In genomic region chr17:76530489-76530814, GRCh38 we compare ENCODE assay signal across 2 cellular contexts.
TF ChIP-seq lines count a peak whose summit lies in the region.

No MANE protein-coding gene starts in this region.

TF ChIP-seq in IMR-90, 13 proteins besides CTCF, POLR2A, EP300 and RAD21:
- TF ChIP-seq MAFK (IDR thresholded peaks at IDR 0.05; ENCODE audit: low read depth, low read length) (no peak), RFX5 (IDR thresholded peaks at IDR 0.05; ENCODE audit: low read depth, low read length) (no peak), MAZ (IDR thresholded peaks at IDR 0.05; ENCODE audit: borderline replicate concordance, low read depth, low read length) (no peak), CEBPB (IDR thresholded peaks at IDR 0.05; ENCODE audit: low read depth, low read length) (no peak), SMC3 (IDR thresholded peaks at IDR 0.05; ENCODE audit: low read depth, low read length) (no peak), RCOR1 (IDR thresholded peaks at IDR 0.05; ENCODE audit: insufficient replicate concordance, low read length) (no peak), BHLHE40 (IDR thresholded peaks at IDR 0.05; ENCODE audit: low read depth, low read length) (no peak), USF2 (IDR thresholded peaks at IDR 0.05; ENCODE audit: low read depth, low read length) (no peak), MXI1 (IDR thresholded peaks at IDR 0.05; ENCODE audit: borderline replicate concordance, low read depth, low read length) (no peak), ELK1 (IDR thresholded peaks at IDR 0.05; ENCODE audit: borderline replicate concordance, low read depth, low read length) (no peak), CHD1 (IDR thresholded peaks at IDR 0.05; ENCODE audit: low read depth, low read length) (no peak), FOS (IDR thresholded peaks at IDR 0.05; ENCODE audit: low read depth, low read length) (no peak), NFE2L2 (IDR thresholded peaks at IDR 0.05; ENCODE audit: low read depth, low read length) (no peak)

TF ChIP-seq in liver, 16 proteins besides CTCF, POLR2A, EP300 and RAD21:
- TF ChIP-seq REST (IDR thresholded peaks at IDR 0.05) (no peak), HNF4G (IDR thresholded peaks at IDR 0.05) (no peak), NR2F2 (IDR thresholded peaks at IDR 0.05) (no peak), JUND (IDR thresholded peaks at IDR 0.05) (no peak), YY1 (IDR thresholded peaks at IDR 0.05) (no peak), SP1 (IDR thresholded peaks at IDR 0.05) (no peak), EGR1 (IDR thresholded peaks at IDR 0.05; ENCODE audit: low read depth in 2 of 2) (no peak), FOXA2 (IDR thresholded peaks at IDR 0.05) (no peak), ZBTB33 (IDR thresholded peaks at IDR 0.05) (no peak), FOXA1 (IDR thresholded peaks at IDR 0.05) (no peak), ATF3 (IDR thresholded peaks at IDR 0.05) (no peak), TAF1 (conservative IDR thresholded peaks at IDR 0.05) (no peak), HNF4A (conservative IDR thresholded peaks at IDR 0.05) (peak in 1 of 2 donors; percentile 56), RXRA (IDR thresholded peaks at IDR 0.05) (peak in 1 of 2 donors; percentile 75)
TF ChIP-seq in liver: peak in this region for 2.
